8 cellular contexts compared by ENCODE assay signal in the genomic region with DNA sequence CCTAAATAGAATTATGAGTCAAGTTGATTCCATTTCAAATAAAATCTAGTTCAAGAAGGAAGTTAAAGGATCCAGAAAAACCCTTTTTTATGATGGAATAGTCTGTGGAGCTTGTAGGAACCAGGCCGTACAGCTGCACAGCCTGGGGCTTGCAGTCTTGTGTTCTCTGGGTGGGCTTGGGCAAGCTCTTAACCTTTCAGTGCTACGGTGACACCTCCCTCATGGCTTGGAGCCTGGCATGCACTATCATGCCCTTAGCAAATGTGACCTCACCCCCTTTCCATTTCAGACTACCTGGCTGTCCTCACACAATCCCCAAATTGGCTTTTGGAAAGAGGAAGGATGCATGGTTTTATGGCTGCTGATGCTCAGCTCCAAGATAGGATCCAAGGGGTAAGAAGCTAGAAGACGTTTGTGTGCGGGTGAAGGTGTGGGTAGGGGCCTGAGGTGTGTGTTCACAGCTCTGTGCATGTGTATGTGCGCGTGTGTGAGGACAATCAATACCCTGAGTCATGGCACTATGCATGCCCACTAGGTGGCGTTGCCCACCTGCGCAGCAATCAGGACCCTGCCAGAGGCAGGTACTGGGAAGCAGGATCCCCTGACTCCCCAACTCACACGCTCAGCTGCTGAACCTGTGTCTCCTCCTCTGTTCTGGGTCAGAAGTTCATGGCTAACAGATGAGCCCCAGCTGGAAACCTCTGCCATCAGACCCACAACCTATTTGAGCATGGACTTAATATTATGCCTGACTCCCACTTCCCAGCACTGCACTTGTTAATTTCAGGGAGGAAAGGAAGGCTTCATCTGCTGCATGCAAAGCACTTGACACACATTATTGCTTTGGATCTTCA.
DNase-seq lines count a peak whose midpoint lies in the region; ATAC-seq lines count a peak whose summit lies in the region.

No MANE protein-coding gene starts in this region.

- no peaks in the 10 kb centered on the region for H3K27me3 Mint-ChIP-seq in effector memory CD8-positive, alpha-beta T cell

- DNase-seq in DMS53 (lab: John Stamatoyannopoulos, UW), result peak; percentile 84
- peak; percentile 66 for DNase-seq in H4 (ENCODE audit: low spot score)
- peak; percentile 38 for DNase-seq in NCI-H345 (lab: John Stamatoyannopoulos, UW)
- peak; percentile 27 to 47 for DNase-seq in activated CD8-positive, alpha-beta memory T cell treated with anti-CD3 and anti-CD28 coated beads for 1 hour (ENCODE audit: extremely low read depth in 1 of 2, low read depth in 1 of 2)
- DNase-seq in effector memory CD8-positive, alpha-beta T cell, result peak in 2 of 3 experiments; percentile 23 to 43
- DNase-seq in mesenteric fat pad (ENCODE audit: low spot score), result peak; percentile 88
- DNase-seq in stimulated activated CD8-positive, alpha-beta memory T cell treated with anti-CD3 and anti-CD28 coated beads, Interleukin-4, amount 100 ng/mL, for 24 hours (ENCODE audit: low read depth), result peak; percentile 54

- no peak overlapping the region for H3K27ac Mint-ChIP-seq in effector memory CD8-positive, alpha-beta T cell

- H3K4me1 Mint-ChIP-seq in effector memory CD8-positive, alpha-beta T cell (ENCODE audit: low read depth in 2 of 2), result peaks cover 0 to 4% of the 10 kb centered on the region in 2 donors

- H3K9me3 Mint-ChIP-seq in effector memory CD8-positive, alpha-beta T cell, result no peaks in the 10 kb centered on the region

- peak; percentile 51 for ATAC-seq in effector memory CD8-positive, alpha-beta T cell (replicated peaks)
- no peak for ATAC-seq in HG03108 (IDR thresholded peaks at IDR 0.05; ENCODE audit: unreplicated experiment)

- no peak overlapping the region for H3K4me3 Mint-ChIP-seq in effector memory CD8-positive, alpha-beta T cell

- H3K36me3 Mint-ChIP-seq in effector memory CD8-positive, alpha-beta T cell (ENCODE audit: insufficient read depth), result no peaks in the 10 kb centered on the region

Comparison
In these comparisons a context has a peak if more than half of its experiments do, and no peak if none do; other contexts are left out.
1. DNase-seq: peak in every context shown above with its lines; median percentile 88 in mesenteric fat pad; 84 in DMS53; 66 in H4; 54 in stimulated activated CD8-positive, alpha-beta memory T cell treated with anti-CD3 and anti-CD28 coated beads, Interleukin-4, amount 100 ng/mL, for 24 hours; 38 in NCI-H345; 37 in activated CD8-positive, alpha-beta memory T cell treated with anti-CD3 and anti-CD28 coated beads for 1 hour; 33 in effector memory CD8-positive, alpha-beta T cell.